Comparison of ENCODE assay signal across 8 cellular contexts in genomic region chr17:39209317-39210092, GRCh38. TPM values are rescaled to one million over a fixed set of nuclear protein-coding genes. Genes with fewer than 3 reads are reported as not detected.
DNase-seq lines count a peak whose midpoint lies in the region; ATAC-seq and TF ChIP-seq lines count a peak whose summit lies in the region.

No MANE protein-coding gene starts in this region.

- TF ChIP-seq CTCF in glutamatergic neuron (IDR thresholded peaks at IDR 0.05; ENCODE audit: partially characterized antibody, unreplicated experiment), result no peak
- TF ChIP-seq CTCF in ovary (IDR thresholded peaks at IDR 0.05), result no peak

- ATAC-seq in GM21526 (IDR thresholded peaks at IDR 0.05; ENCODE audit: low FRiP score, unreplicated experiment) (no peak), HG02763 (IDR thresholded peaks at IDR 0.05; ENCODE audit: unreplicated experiment) (no peak)

- peaks cover 17% of the 10 kb centered on the region for H3K27me3 ChIP-seq in NT2/D1 (ENCODE audit: insufficient read depth, insufficient read length)
- H3K27me3 ChIP-seq in ovary, result no peaks in the 10 kb centered on the region
- H3K27me3 ChIP-seq in thymus (ENCODE audit: control insufficient read depth, insufficient read depth), result peaks cover 3% of the 10 kb centered on the region

- peak overlapping the region; percentile 77 for H3K9ac ChIP-seq in NT2/D1 (ENCODE audit: insufficient read length, low read depth)

- H3K27ac ChIP-seq in ovary (no peak overlapping the region), thymus (ENCODE audit: low read depth) (peak overlapping the region; percentile 58)

- no peaks in the 10 kb centered on the region for H3K9me3 ChIP-seq in NT2/D1 (ENCODE audit: insufficient read depth, low read length)
- H3K9me3 ChIP-seq in ovary, result no peaks in the 10 kb centered on the region
- H3K9me3 ChIP-seq in thymus (ENCODE audit: control insufficient read depth), result no peaks in the 10 kb centered on the region

- intact Hi-C loops in ovary (cut with DNase I), result loop anchor here in 2 of 4 donors (5.0 kb wide), 1 partner anchor 33 kb away; no protein-coding TSS in a partner anchor

- peaks cover 29% of the 10 kb centered on the region for H3K4me1 ChIP-seq in NT2/D1 (ENCODE audit: insufficient read depth, insufficient read length)
- H3K4me1 ChIP-seq in ovary (ENCODE audit: insufficient read depth), result peaks cover 4% of the 10 kb centered on the region
- H3K4me1 ChIP-seq in thymus (ENCODE audit: control insufficient read depth, insufficient read depth, low read length), result peaks cover 28% of the 10 kb centered on the region

- peaks cover 11% of the 10 kb centered on the region for H3K4me1 Mint-ChIP-seq in glutamatergic neuron (ENCODE audit: low read depth, unreplicated experiment)

- no peak for TF ChIP-seq EP300 in ovary (IDR thresholded peaks at IDR 0.05)

- TF ChIP-seq POLR2A in ovary (IDR thresholded peaks at IDR 0.05), result no peak

- H3K4me3 ChIP-seq in NT2/D1 (ENCODE audit: insufficient read length, low read depth) (peak overlapping the region; percentile 36), ovary (peak overlapping the region; percentile 29), thymus (ENCODE audit: low read length) (peak overlapping the region; percentile 43)

- H3K36me3 Mint-ChIP-seq in glutamatergic neuron (ENCODE audit: unreplicated experiment), result no peaks in the 10 kb centered on the region

- no peak overlapping the region for H3K27ac Mint-ChIP-seq in glutamatergic neuron (ENCODE audit: unreplicated experiment)

- peak overlapping the region; percentile 59 for H3K4me3 Mint-ChIP-seq in glutamatergic neuron (ENCODE audit: unreplicated experiment)

- peaks cover 5% of the 10 kb centered on the region for H3K27me3 Mint-ChIP-seq in glutamatergic neuron (ENCODE audit: unreplicated experiment)

- peak; percentile 20 for DNase-seq in COLO668 (lab: John Stamatoyannopoulos, UW; ENCODE audit: unreplicated experiment)
- DNase-seq in NT2/D1 (ENCODE audit: low read depth, low spot score), result no peak
- DNase-seq in activated gamma-delta T cell treated with anti-CD3 and anti-CD28 coated beads, Interleukin-2, amount 50 U/mL, for 16 hours (ENCODE audit: low read depth), result peak; percentile 73
- peak; percentile 63 for DNase-seq in glutamatergic neuron
- peak; percentile 79 to 89 (median 83) for DNase-seq in ovary

- H3K36me3 ChIP-seq in NT2/D1 (ENCODE audit: insufficient read depth, insufficient read length, low read length) (peaks cover 11% of the 10 kb centered on the region), ovary (no peaks in the 10 kb centered on the region), thymus (ENCODE audit: control insufficient read depth, insufficient read depth) (peaks cover 9% of the 10 kb centered on the region)

- H3K9me3 Mint-ChIP-seq in glutamatergic neuron (ENCODE audit: unreplicated experiment), result peaks cover 2% of the 10 kb centered on the region

- 3 to 6% (median 3%) methylated on average over 19 to 39 of the region's 39 CpGs for WGBS in ovary, 3 donors
- WGBS in thymus, result 3% methylated on average over 39 of the region's 39 CpGs

RNA-seq across cellular contexts. Expression of gene RPL19, which starts 9.4 kb away (rescaled TPM):
- total RNA-seq in glutamatergic neuron (ENCODE audit: unreplicated experiment) (877 TPM), ovary (1,000 to 10,000 TPM; 2,549 to 5,697 (median 3,184) TPM)
- polyA plus RNA-seq in ovary (1,000 to 10,000 TPM; 2,272 to 5,597 TPM), thymus (3,788 TPM)

RNA-seq across cellular contexts. Expression of gene CACNB1, which starts 12.0 kb away (rescaled TPM):
- total RNA-seq in glutamatergic neuron (ENCODE audit: unreplicated experiment), result 77.1 TPM
- 10 to 100 TPM in 3 of 7 donors, 1 to 10 TPM in 4; 5.6 to 17.7 (median 9.6) TPM for total RNA-seq in ovary
- polyA plus RNA-seq in ovary, result 1 to 10 TPM; 2.6 to 6.9 TPM
- polyA plus RNA-seq in thymus, result 11.7 TPM

RNA-seq across cellular contexts. Expression of gene STAC2, which starts 16.2 kb away (rescaled TPM):
- total RNA-seq in glutamatergic neuron (ENCODE audit: unreplicated experiment), result 1.8 TPM
- 1 to 10 TPM in 2 of 7 donors, under 1 TPM in 4, not detected in 1; 0.43 to 5.4 (median 0.73) TPM for total RNA-seq in ovary
- under 1 TPM; 0.29 to 0.67 TPM for polyA plus RNA-seq in ovary
- 1.6 TPM for polyA plus RNA-seq in thymus

RNA-seq across cellular contexts. Expression of gene ARL5C, which starts 43.5 kb away (rescaled TPM):
- total RNA-seq in glutamatergic neuron (ENCODE audit: unreplicated experiment), result not detected
- not detected for total RNA-seq in ovary
- not detected for polyA plus RNA-seq in ovary
- polyA plus RNA-seq in thymus, result 6.3 TPM

RNA-seq across cellular contexts. Expression of gene PLXDC1, which starts 58.1 kb away (rescaled TPM):
- not detected for total RNA-seq in glutamatergic neuron (ENCODE audit: unreplicated experiment)
- 10 to 100 TPM; 14.0 to 58.6 (median 32.3) TPM for total RNA-seq in ovary
- polyA plus RNA-seq in ovary, result 10 to 100 TPM; 11.6 to 35.4 TPM
- 66.4 TPM for polyA plus RNA-seq in thymus
